Comparison of ENCODE assay signal across 15 cellular contexts in the genomic region with DNA sequence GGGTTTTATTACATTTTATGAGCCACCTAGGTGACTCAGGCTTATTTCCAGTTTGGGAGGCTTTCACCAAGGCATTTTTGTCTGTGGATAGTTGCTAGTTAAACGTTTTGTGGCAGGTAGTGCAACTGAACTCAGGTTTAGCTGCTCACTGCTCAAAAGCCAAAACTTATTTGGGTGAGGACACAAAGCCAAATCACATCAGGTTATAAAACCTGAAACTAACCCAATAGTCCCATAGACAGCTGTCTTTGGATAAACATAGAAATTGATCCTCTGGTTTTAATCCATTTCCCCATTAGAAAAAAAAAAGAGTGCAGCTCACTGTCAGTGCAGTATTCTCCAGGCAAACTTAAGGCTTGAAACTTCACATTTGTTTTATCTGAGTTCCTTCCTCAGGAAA.
DNase-seq lines count a peak whose midpoint lies in the region; ATAC-seq and TF ChIP-seq lines count a peak whose summit lies in the region.
"Had no signal": no experiment of that assay in that cellular context is flagged by ENCODE, and none has a peak within 500 bp of the region (broad histone marks: within the 10 kb centered on the region; RNA-seq: fewer than 3 reads in every experiment).

No MANE protein-coding gene starts in this region.

- H2AFZ ChIP-seq in PC-3 (ENCODE audit: low read length): no peak overlapping the region

- no peaks in the 10 kb centered on the region for H3K27me3 Mint-ChIP-seq in activated naive CD8-positive, alpha-beta T cell treated with anti-CD3 and anti-CD28 coated beads for 36 hours
- H3K27me3 Mint-ChIP-seq in activated T-cell treated with anti-CD3 and anti-CD28 coated beads, Interleukin-2, amount 50 U/mL, for 24 hours: no peaks in the 10 kb centered on the region
- H3K27me3 Mint-ChIP-seq: CD4-positive, alpha-beta T cell had no signal

- H3K4me2 ChIP-seq in PC-3 (ENCODE audit: low read length): no peak overlapping the region
- H3K4me2 ChIP-seq: A549, GM23338 had no signal

- no peaks in the 10 kb centered on the region for H3F3A ChIP-seq in PC-3 (ENCODE audit: low read length, unreplicated experiment)

- H3K4me1 ChIP-seq in PC-3 (ENCODE audit: insufficient read depth, low read length): 0 out of 2 replicates have a peak, but pooled peaks cover 6% of the 10 kb centered on the region
- H3K4me1 ChIP-seq: A549, Caco-2 had no signal

- H3K9me3 ChIP-seq in PC-3 (ENCODE audit: low read length): no peaks in the 10 kb centered on the region
- H3K9me3 ChIP-seq: A549, Caco-2 had no signal

- no peak overlapping the region for H3K27ac Mint-ChIP-seq in activated naive CD8-positive, alpha-beta T cell treated with anti-CD3 and anti-CD28 coated beads for 36 hours
- H3K27ac Mint-ChIP-seq in activated T-cell treated with anti-CD3 and anti-CD28 coated beads, Interleukin-2, amount 50 U/mL, for 24 hours: no peak overlapping the region
- H3K27ac Mint-ChIP-seq: CD4-positive, alpha-beta T cell; GM23338 had no signal

- H3K9me3 Mint-ChIP-seq in activated naive CD8-positive, alpha-beta T cell treated with anti-CD3 and anti-CD28 coated beads for 36 hours: no peaks in the 10 kb centered on the region
- H3K9me3 Mint-ChIP-seq in activated T-cell treated with anti-CD3 and anti-CD28 coated beads, Interleukin-2, amount 50 U/mL, for 24 hours: no peaks in the 10 kb centered on the region
- H3K9me3 Mint-ChIP-seq: CD4-positive, alpha-beta T cell; GM23338 had no signal

- intact Hi-C loops in PC-3 (cut with micrococcal nuclease): no loop called here

- H3K4me3 ChIP-seq in PC-3 (ENCODE audit: low read length): no peak overlapping the region
- H3K4me3 ChIP-seq: A549, GM23338 had no signal

- H3K9ac ChIP-seq in PC-3 (ENCODE audit: low read length): no peak overlapping the region

- H3K79me2 ChIP-seq in PC-3 (ENCODE audit: low read length): no peaks in the 10 kb centered on the region

- no peaks in the 10 kb centered on the region for H3K36me3 ChIP-seq in PC-3 (ENCODE audit: low read depth, low read length)

- peak; percentile 35 for DNase-seq in NCI-H82 (lab: John Stamatoyannopoulos, UW)
- DNase-seq in NCI-H82 treated with DMSO at 0.1 percent for 48 hours (lab: John Stamatoyannopoulos, UW; ENCODE audit: unreplicated experiment): no peak
- DNase-seq in PC-3: peak; percentile 36
- DNase-seq in left lobe of liver (ENCODE audit: low spot score): no peak
- no peak for DNase-seq in activated naive CD8-positive, alpha-beta T cell treated with anti-CD3 and anti-CD28 coated beads for 36 hours
- DNase-seq in LoVo (ENCODE audit: low spot score): no peak
- DNase-seq in activated T-cell treated with anti-CD3 and anti-CD28 coated beads, Interleukin-2, amount 50 U/mL, for 24 hours: no peak
- DNase-seq: AML-193; Caco-2; CD4-positive, alpha-beta T cell had no signal

- TF ChIP-seq CTCF in PC-3 (conservative IDR thresholded peaks at IDR 0.05; ENCODE audit: low read depth, low read length): no peak

- no peaks in the 10 kb centered on the region for H3K36me3 Mint-ChIP-seq in activated naive CD8-positive, alpha-beta T cell treated with anti-CD3 and anti-CD28 coated beads for 36 hours
- no peaks in the 10 kb centered on the region for H3K36me3 Mint-ChIP-seq in activated T-cell treated with anti-CD3 and anti-CD28 coated beads, Interleukin-2, amount 50 U/mL, for 24 hours (ENCODE audit: low read depth)

- CTCF ChIA-PET in PC-3 (lab: Charles Lee): no interaction called here

- H3K27me3 ChIP-seq in PC-3 (ENCODE audit: low read length): no peaks in the 10 kb centered on the region; the same call in 1 of the 2 replicates

- no peaks in the 10 kb centered on the region for H3K9me2 ChIP-seq in PC-3 (replicated peaks; ENCODE audit: low read length)

- ATAC-seq in PC-3 (peak; percentile 38), left lobe of liver (peak; percentile 72)
- ATAC-seq: A549 had no signal

- BruUV-seq in PC-3 (replicated peaks; lab: Mats Ljungman, UMichigan): no TSS peak

- H3K4me1 Mint-ChIP-seq in activated naive CD8-positive, alpha-beta T cell treated with anti-CD3 and anti-CD28 coated beads for 36 hours: no peaks in the 10 kb centered on the region
- H3K4me1 Mint-ChIP-seq in activated T-cell treated with anti-CD3 and anti-CD28 coated beads, Interleukin-2, amount 50 U/mL, for 24 hours (ENCODE audit: low read depth): no peaks in the 10 kb centered on the region
- H3K4me1 Mint-ChIP-seq: GM23338 had no signal

- no peaks in the 10 kb centered on the region for H4K20me1 ChIP-seq in PC-3 (ENCODE audit: low read length)

- H3K27ac ChIP-seq in PC-3 (ENCODE audit: low read length): no peak overlapping the region
- H3K27ac ChIP-seq: 22Rv1, A549, C4-2B, HL-60 had no signal

- no peak overlapping the region for H3K4me3 Mint-ChIP-seq in activated naive CD8-positive, alpha-beta T cell treated with anti-CD3 and anti-CD28 coated beads for 36 hours
- no peak overlapping the region for H3K4me3 Mint-ChIP-seq in activated T-cell treated with anti-CD3 and anti-CD28 coated beads, Interleukin-2, amount 50 U/mL, for 24 hours
- H3K4me3 Mint-ChIP-seq: CD4-positive, alpha-beta T cell; GM23338 had no signal

- POLR2A ChIA-PET in PC-3 (lab: Charles Lee; ENCODE audit: unreplicated experiment): no interaction called here

Comparison
In these comparisons a context has a peak if more than half of its experiments do, and no peak if none do; other contexts are left out.
1. DNase-seq: peak in NCI-H82 (single experiment) and PC-3 (single experiment); none in NCI-H82 treated with DMSO at 0.1 percent for 48 hours (single experiment), left lobe of liver (single experiment), activated naive CD8-positive, alpha-beta T cell treated with anti-CD3 and anti-CD28 coated beads for 36 hours (single experiment), LoVo (single experiment) and activated T-cell treated with anti-CD3 and anti-CD28 coated beads, Interleukin-2, amount 50 U/mL, for 24 hours (single experiment).